19 cellular contexts compared by ENCODE assay signal in the genomic region with DNA sequence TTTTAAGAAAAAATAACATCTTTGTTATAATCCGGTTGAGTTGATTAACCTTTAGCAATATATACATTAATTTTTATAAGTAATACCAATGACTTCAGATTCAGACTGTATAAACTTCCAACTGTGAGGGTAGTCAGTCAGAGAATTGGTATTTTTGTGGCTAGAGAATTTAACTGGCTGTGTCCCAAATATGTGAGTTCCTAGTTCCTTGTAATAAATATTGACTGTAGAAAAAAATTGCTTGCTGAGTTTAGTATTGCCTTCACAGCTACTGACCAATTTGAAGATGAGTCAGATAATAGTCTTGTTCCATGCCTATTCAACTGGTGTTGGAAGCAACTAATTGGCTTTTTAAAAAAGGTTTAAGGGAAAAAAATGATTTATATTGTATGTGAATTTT.
DNase-seq lines count a peak whose midpoint lies in the region; ATAC-seq and TF ChIP-seq lines count a peak whose summit lies in the region.
"Had no signal": no experiment of that assay in that cellular context is flagged by ENCODE, and none has a peak within 500 bp of the region (broad histone marks: within the 10 kb centered on the region; RNA-seq: fewer than 3 reads in every experiment).

No MANE protein-coding gene starts in this region.

- no peak overlapping the region for H3K27ac ChIP-seq in coronary artery
- H3K27ac ChIP-seq: adrenal gland had no signal

- DNase-seq in AG20443 (ENCODE audit: low spot score) (peak; percentile 50), NCI-H226 (peak; percentile 75), dedifferentiated amniotic fluid mesenchymal stem cell (ENCODE audit: extremely low spot score) (peak; percentile 80), myocyte (ENCODE audit: low read depth) (peak; percentile 55), NCI-H2171 (lab: John Stamatoyannopoulos, UW) (no peak), superior temporal gyrus (ENCODE audit: extremely low spot score) (no peak), coronary artery (ENCODE audit: low spot score) (no peak)
- DNase-seq: activated CD4-positive, alpha-beta T cell treated with anti-CD3 and anti-CD28 coated beads, Interleukin-2, amount 50 U/mL, for 4 hours; activated T-cell treated with anti-CD3 and anti-CD28 coated beads, Interleukin-2, amount 50 U/mL, for 48 hours; adrenal gland; C1 segment of cervical spinal cord; effector CD4-positive, alpha-beta T cell; glutamatergic neuron; mucosa of descending colon; NCI-H2029 treated with DMSO at 0.1 percent for 48 hours; SHP77 treated with DMSO at 0.1 percent for 48 hours; stimulated activated CD4-positive, alpha-beta T cell treated with anti-CD3 and anti-CD28 coated beads, Interleukin-12 subunit alpha, Interleukin-12 subunit beta, amount 100 ng/mL, for 4 hours had no signal

- H3K4me3 ChIP-seq in coronary artery, result no peak overlapping the region
- H3K4me3 ChIP-seq: adrenal gland, GM12878, mucosa of descending colon had no signal

- no peak for ATAC-seq in GM19467 (IDR thresholded peaks at IDR 0.05; ENCODE audit: unreplicated experiment)
- ATAC-seq: GM12878, mucosa of descending colon had no signal

- TF ChIP-seq CTCF in coronary artery (IDR thresholded peaks at IDR 0.05), result no peak

Comparison
In these comparisons a context has a peak if more than half of its experiments do, and no peak if none do; other contexts are left out.
1. DNase-seq: peak in AG20443 (single experiment), NCI-H226 (single experiment), dedifferentiated amniotic fluid mesenchymal stem cell (single experiment) and myocyte (single experiment); none in NCI-H2171 (single experiment), superior temporal gyrus (single experiment) and coronary artery (single experiment).